Comparison of ENCODE assay signal across 8 cellular contexts in genomic region chr5:142151436-142152382, GRCh38. TPM values are rescaled to one million over a fixed set of nuclear protein-coding genes. Genes with fewer than 3 reads are reported as not detected.
DNase-seq lines count a peak whose midpoint lies in the region; ATAC-seq and TF ChIP-seq lines count a peak whose summit lies in the region.

No MANE protein-coding gene starts in this region.

- H3K4me1 Mint-ChIP-seq in activated T-cell treated with anti-CD3 and anti-CD28 coated beads, Interleukin-2, amount 50 U/mL, for 72 hours (ENCODE audit: low read depth), result peaks cover 13% of the 10 kb centered on the region
- H3K4me1 Mint-ChIP-seq in progenitor cell of endocrine pancreas (ENCODE audit: low read depth), result peaks cover 19% of the 10 kb centered on the region

- ATAC-seq in PC-3 (peak; percentile 70), GM21528 (IDR thresholded peaks at IDR 0.05; ENCODE audit: low FRiP score, unreplicated experiment) (no peak), HG03097 (IDR thresholded peaks at IDR 0.05; ENCODE audit: low FRiP score, unreplicated experiment) (no peak)
- peak; percentile 49 to 57 for ATAC-seq in activated T-cell treated with anti-CD3 and anti-CD28 coated beads, Interleukin-2, amount 50 U/mL, for 72 hours (replicated peaks in 1 of 2)

- TSS peak; percentile 64 for BruUV-seq in PC-3 (replicated peaks; lab: Mats Ljungman, UMichigan)

- no peaks in the 10 kb centered on the region for H3K9me2 ChIP-seq in PC-3 (replicated peaks; ENCODE audit: low read length)

- no peak overlapping the region for H3K9ac ChIP-seq in PC-3 (ENCODE audit: low read length)

- CTCF ChIA-PET in HEK293T (lab: Yijun Ruan, JAX) (interaction anchor here (0.8 to 1.6 kb wide), 5 partner anchors 9 to 398 kb away, joined by 3 to 7 read pairs (median 4); no protein-coding TSS in a partner anchor), PC-3 (lab: Charles Lee) (no interaction called here)

- H3K36me3 ChIP-seq in PC-3 (ENCODE audit: low read depth, low read length), result peaks cover 12% of the 10 kb centered on the region

- no peaks in the 10 kb centered on the region for H3F3A ChIP-seq in PC-3 (ENCODE audit: low read length, unreplicated experiment)

- no peak overlapping the region for H3K4me2 ChIP-seq in PC-3 (ENCODE audit: low read length)

- no peak overlapping the region for H2AFZ ChIP-seq in PC-3 (ENCODE audit: low read length)

- H3K9me3 ChIP-seq in PC-3 (ENCODE audit: low read length), result no peaks in the 10 kb centered on the region

- peaks cover 13% of the 10 kb centered on the region for H3K4me1 ChIP-seq in PC-3 (ENCODE audit: insufficient read depth, low read length)

- no peaks in the 10 kb centered on the region for H3K27me3 Mint-ChIP-seq in activated T-cell treated with anti-CD3 and anti-CD28 coated beads, Interleukin-2, amount 50 U/mL, for 72 hours (ENCODE audit: low read depth)
- H3K27me3 Mint-ChIP-seq in progenitor cell of endocrine pancreas, result no peaks in the 10 kb centered on the region

- H3K9me3 Mint-ChIP-seq in activated T-cell treated with anti-CD3 and anti-CD28 coated beads, Interleukin-2, amount 50 U/mL, for 72 hours, result no peaks in the 10 kb centered on the region
- no peaks in the 10 kb centered on the region for H3K9me3 Mint-ChIP-seq in progenitor cell of endocrine pancreas (ENCODE audit: low read depth)

- no peak overlapping the region for H3K4me3 ChIP-seq in PC-3 (ENCODE audit: low read length)

- no peak overlapping the region for H3K4me3 Mint-ChIP-seq in activated T-cell treated with anti-CD3 and anti-CD28 coated beads, Interleukin-2, amount 50 U/mL, for 72 hours
- no peak overlapping the region for H3K4me3 Mint-ChIP-seq in progenitor cell of endocrine pancreas (ENCODE audit: low read depth)

- intact Hi-C loops in PC-3 (cut with micrococcal nuclease), result loop anchor here (1.0 to 5.0 kb wide), 7 partner anchors 65 to 547 kb away; no protein-coding TSS in a partner anchor

- peaks cover 7 to 27% of the 10 kb centered on the region in 2 donors for H3K36me3 Mint-ChIP-seq in activated T-cell treated with anti-CD3 and anti-CD28 coated beads, Interleukin-2, amount 50 U/mL, for 72 hours (ENCODE audit: insufficient read depth in 2 of 2)
- H3K36me3 Mint-ChIP-seq in progenitor cell of endocrine pancreas (ENCODE audit: insufficient read depth), result peaks cover 32% of the 10 kb centered on the region

- no peak overlapping the region for H3K27ac ChIP-seq in C4-2B
- no peak overlapping the region for H3K27ac ChIP-seq in PC-3 (ENCODE audit: low read length)

- H3K79me2 ChIP-seq in PC-3 (ENCODE audit: low read length), result no peaks in the 10 kb centered on the region

- TF ChIP-seq CTCF in C4-2B (conservative IDR thresholded peaks at IDR 0.05), result peak; percentile 95
- peak; percentile 87 for TF ChIP-seq CTCF in PC-3 (conservative IDR thresholded peaks at IDR 0.05; ENCODE audit: low read depth, low read length)
- TF ChIP-seq CTCF in progenitor cell of endocrine pancreas (IDR thresholded peaks at IDR 0.05; ENCODE audit: unreplicated experiment), result peak; percentile 91

- no peaks in the 10 kb centered on the region for H4K20me1 ChIP-seq in PC-3 (ENCODE audit: low read length)

- POLR2A ChIA-PET in HEK293T (lab: Yijun Ruan, JAX), result no interaction called here
- POLR2A ChIA-PET in PC-3 (lab: Charles Lee; ENCODE audit: unreplicated experiment), result interaction anchor here (0.5 kb wide), 1 partner anchor 156 kb away, joined by 3 read pairs; no protein-coding TSS in a partner anchor

- DNase-seq in HEK293T (ENCODE audit: extremely low spot score) (peak; percentile 22), PC-3 (peak; percentile 64), foreskin melanocyte (peak; percentile 56), progenitor cell of endocrine pancreas (ENCODE audit: low spot score, unreplicated experiment) (no peak)
- peak; percentile 55 to 61 for DNase-seq in activated T-cell treated with anti-CD3 and anti-CD28 coated beads, Interleukin-2, amount 50 U/mL, for 72 hours

- H3K27me3 ChIP-seq in PC-3 (ENCODE audit: low read length), result no peaks in the 10 kb centered on the region

- H3K27ac Mint-ChIP-seq in activated T-cell treated with anti-CD3 and anti-CD28 coated beads, Interleukin-2, amount 50 U/mL, for 72 hours, result no peak overlapping the region
- no peak overlapping the region for H3K27ac Mint-ChIP-seq in progenitor cell of endocrine pancreas

TF ChIP-seq in HEK293T, 16 proteins besides CTCF, POLR2A, EP300 and RAD21:
- no peak for TF ChIP-seq TARDBP (IDR thresholded peaks at IDR 0.05)
- no peak for TF ChIP-seq SP1 (IDR thresholded peaks at IDR 0.05)
- no peak for TF ChIP-seq LEF1 (IDR thresholded peaks at IDR 0.05; ENCODE audit: borderline replicate concordance)
- no peak for TF ChIP-seq ARNT (IDR thresholded peaks at IDR 0.05)
- TF ChIP-seq L3MBTL2 (conservative IDR thresholded peaks at IDR 0.05), result no peak
- TF ChIP-seq BHLHE40 (IDR thresholded peaks at IDR 0.05; ENCODE audit: borderline replicate concordance), result no peak
- no peak for TF ChIP-seq SUZ12 (IDR thresholded peaks at IDR 0.05)
- no peak for TF ChIP-seq NFRKB (IDR thresholded peaks at IDR 0.05)

RNA-seq across cellular contexts. Expression of gene NDFIP1, which starts 43.1 kb away (rescaled TPM):
- 33.5 and 38.2 TPM in 2 replicates for total RNA-seq in PC-3 (2014; rRNA removed)
- 10 to 100 TPM; 63.1 to 73.1 TPM for total RNA-seq in activated T-cell treated with anti-CD3 and anti-CD28 coated beads, Interleukin-2, amount 50 U/mL, for 72 hours
- 228 and 247 TPM in 2 replicates for total RNA-seq in progenitor cell of endocrine pancreas

Comparison
In these comparisons a context has a peak if more than half of its experiments do, and no peak if none do; other contexts are left out.
1. ATAC-seq: peak in PC-3 (single experiment) and activated T-cell treated with anti-CD3 and anti-CD28 coated beads, Interleukin-2, amount 50 U/mL, for 72 hours (2 of 2); none in GM21528 (single experiment) and HG03097 (single experiment).
2. Peak in every context shown above with its lines, with median percentiles within 50 percentile points of each other: CTCF ChIP-seq.